Comparison of ENCODE assay signal across 1 cellular context in genomic region chr2:96153991-96154431, GRCh38.
TF ChIP-seq lines count a peak whose summit lies in the region.

No MANE protein-coding gene starts in this region.

TF ChIP-seq in HepG2, 621 proteins besides CTCF, POLR2A, EP300 and RAD21:
- peak; percentile 25; the same call in 1 of the 2 replicates for TF ChIP-seq STAG1 (CRISPR knock-in tag; IDR thresholded peaks at IDR 0.05)
- TF ChIP-seq PRMT3 (CRISPR knock-in tag; IDR thresholded peaks at IDR 0.05; ENCODE audit: borderline replicate concordance, low read depth) = no peak
- TF ChIP-seq ZNF687 (CRISPR knock-in tag; IDR thresholded peaks at IDR 0.05) = 0 out of 2 replicates have a peak, but pooled peaks have one; percentile 7
